Comparison of ENCODE assay signal across 8 cellular contexts in genomic region chr10:91635401-91636400, GRCh38. TPM values are rescaled to one million over a fixed set of nuclear protein-coding genes. Genes with fewer than 3 reads are reported as not detected.
DNase-seq lines count a peak whose midpoint lies in the region; ATAC-seq and TF ChIP-seq lines count a peak whose summit lies in the region.

No MANE protein-coding gene starts in this region.

- H3K27ac ChIP-seq in left lung: no peak overlapping the region

- no peak overlapping the region for H3K27ac Mint-ChIP-seq in T-helper 2 cell treated with Interferon-gamma antibody and Interleukin-4, amounts not matched to agents 5 μg/mL and 100 μg/mL, for 36 hours

- peak; percentile 90 for TF ChIP-seq CTCF in choroid plexus epithelial cell (conservative IDR thresholded peaks at IDR 0.05; ENCODE audit: low read depth, low read length)
- peak; percentile 50 to 67 for TF ChIP-seq CTCF in left lung (IDR thresholded peaks at IDR 0.05)

- H3K27me3 Mint-ChIP-seq in T-helper 2 cell treated with Interferon-gamma antibody and Interleukin-4, amounts not matched to agents 5 μg/mL and 100 μg/mL, for 36 hours (ENCODE audit: low read depth): peaks cover 46% of the 10 kb centered on the region

- intact Hi-C loops in left lung (cut with DNase I): loop anchor here in 1 of 2 donors (10.0 kb wide), 1 partner anchor 141 kb away; no protein-coding TSS in a partner anchor

- no peaks in the 10 kb centered on the region for H3K9me3 Mint-ChIP-seq in T-helper 2 cell treated with Interferon-gamma antibody and Interleukin-4, amounts not matched to agents 5 μg/mL and 100 μg/mL, for 36 hours

- peaks cover 5 to 10% of the 10 kb centered on the region in 2 donors for H3K4me1 ChIP-seq in left lung

- H3K36me3 ChIP-seq in left lung: no peaks in the 10 kb centered on the region

- no peaks in the 10 kb centered on the region for H3K9me3 ChIP-seq in left lung

- no peaks in the 10 kb centered on the region for H3K36me3 Mint-ChIP-seq in T-helper 2 cell treated with Interferon-gamma antibody and Interleukin-4, amounts not matched to agents 5 μg/mL and 100 μg/mL, for 36 hours (ENCODE audit: low read depth)

- ATAC-seq in GM18502 (IDR thresholded peaks at IDR 0.05; ENCODE audit: poor library complexity, unreplicated experiment) (peak; percentile 52), left lung (peak; percentile 66), HG03378 (IDR thresholded peaks at IDR 0.05; ENCODE audit: unreplicated experiment) (no peak)

- H3K4me3 Mint-ChIP-seq in T-helper 2 cell treated with Interferon-gamma antibody and Interleukin-4, amounts not matched to agents 5 μg/mL and 100 μg/mL, for 36 hours: no peak overlapping the region

- peaks cover 0 to 42% of the 10 kb centered on the region in 2 donors for H3K27me3 ChIP-seq in left lung

- DNase-seq in AG20443 (ENCODE audit: low spot score) (peak; percentile 69), NCI-H1417 treated with DMSO at 0.1 percent for 48 hours (lab: John Stamatoyannopoulos, UW) (peak; percentile 33), choroid plexus epithelial cell (ENCODE audit: low read depth) (peak; percentile 92), left lung (no peak)
- DNase-seq in T-helper 2 cell treated with Interferon-gamma antibody and Interleukin-4, amounts not matched to agents 5 μg/mL and 100 μg/mL, for 36 hours (ENCODE audit: low spot score): peak; percentile 31
- peak; percentile 4 for DNase-seq in stimulated activated CD8-positive, alpha-beta memory T cell treated with anti-CD3 and anti-CD28 coated beads, Interleukin-7, amount 100 ng/mL, for 24 hours (ENCODE audit: low read depth)

- H3K4me3 ChIP-seq in choroid plexus epithelial cell (ENCODE audit: low read depth, low read length) (no peak overlapping the region), left lung (no peak overlapping the region)

- peaks cover 8% of the 10 kb centered on the region for H3K4me1 Mint-ChIP-seq in T-helper 2 cell treated with Interferon-gamma antibody and Interleukin-4, amounts not matched to agents 5 μg/mL and 100 μg/mL, for 36 hours (ENCODE audit: low read depth)

RNA-seq across cellular contexts. Expression of gene PPP1R3C, which starts 2.8 kb away (rescaled TPM):
- 10 to 100 TPM; 16.8 to 24.0 TPM for total RNA-seq in left lung

Comparison
In these comparisons a context has a peak if more than half of its experiments do, and no peak if none do; other contexts are left out.
1. DNase-seq: peak in AG20443 (single experiment), NCI-H1417 treated with DMSO at 0.1 percent for 48 hours (single experiment), T-helper 2 cell treated with Interferon-gamma antibody and Interleukin-4, amounts not matched to agents 5 μg/mL and 100 μg/mL, for 36 hours (single experiment), choroid plexus epithelial cell (single experiment) and stimulated activated CD8-positive, alpha-beta memory T cell treated with anti-CD3 and anti-CD28 coated beads, Interleukin-7, amount 100 ng/mL, for 24 hours (single experiment); none in left lung (0 of 2).